In the genomic region with DNA sequence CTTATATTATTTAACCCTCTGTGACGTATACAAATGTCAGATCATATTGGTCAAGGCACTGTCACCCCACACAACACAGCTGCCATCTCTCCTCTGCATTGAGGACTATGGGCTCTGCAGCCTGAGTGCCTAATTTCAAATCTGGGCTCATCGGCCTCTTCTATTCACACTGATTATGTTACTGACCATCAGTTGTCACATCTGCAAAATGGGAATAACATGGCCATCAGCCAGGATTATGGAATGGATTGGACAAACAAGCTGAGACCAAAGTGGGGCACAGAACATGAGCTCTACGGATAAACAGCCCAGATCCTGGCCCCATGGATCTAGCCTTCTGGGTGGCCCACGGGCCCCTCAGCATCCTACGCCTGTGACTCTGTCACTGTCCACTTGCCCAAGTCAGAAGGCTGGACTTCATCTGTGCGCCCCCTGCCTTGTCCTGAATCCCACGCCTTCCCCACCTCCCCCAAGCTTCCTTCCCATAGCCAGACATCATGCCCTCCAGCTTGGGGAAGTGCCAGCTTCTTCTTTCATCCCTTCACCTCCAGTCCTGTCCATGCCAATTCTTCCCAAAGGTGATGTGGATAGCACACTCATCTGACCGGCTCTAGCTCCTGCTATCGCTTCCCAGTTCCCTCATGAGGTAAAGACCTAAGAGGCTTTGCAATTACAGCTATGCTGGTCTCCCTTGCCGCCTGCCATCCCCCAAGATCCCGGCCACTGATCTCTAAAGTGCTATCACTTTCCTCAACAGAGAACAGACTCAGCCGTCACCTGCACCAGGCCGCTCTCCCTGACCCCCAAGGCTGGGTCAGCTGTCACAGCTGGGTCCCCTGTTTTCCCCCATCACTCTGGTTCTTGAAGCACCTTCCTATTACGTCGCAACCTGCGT, we compare ENCODE assay signal across 8 cellular contexts. TPM values are rescaled to one million over a fixed set of nuclear protein-coding genes. Genes with fewer than 3 reads are reported as not detected.
A peak's percentile ranks its signal among the peaks of the same experiment; 100 is the strongest.
DNase-seq lines count a peak whose midpoint lies in the region; ATAC-seq and TF ChIP-seq lines count a peak whose summit lies in the region.

No MANE protein-coding gene starts in this region.

- H3K9me3 ChIP-seq in HAP-1 (no peaks in the 10 kb centered on the region), T-helper 17 cell (ENCODE audit: control insufficient read depth, low read length, poor library complexity, severe bottlenecking) (no peaks in the 10 kb centered on the region), gastroesophageal sphincter (no peaks in the 10 kb centered on the region), skeletal muscle tissue (ENCODE audit: control insufficient read depth in 3 of 3, low read length in 3 of 3) (no peaks in the 10 kb centered on the region)

- H3K4me1 Mint-ChIP-seq in T-helper 17 cell, result peaks cover 25% of the 10 kb centered on the region

- DNase-seq in HAP-1 (ENCODE audit: low spot score in 2 of 2), result no peak
- DNase-seq in T-helper 17 cell, result no peak
- no peak for DNase-seq in activated CD8-positive, alpha-beta memory T cell treated with anti-CD3 and anti-CD28 coated beads, Interleukin-2, amount 50 U/mL, for 48 hours

- TF ChIP-seq POLR2A in gastroesophageal sphincter (IDR thresholded peaks at IDR 0.05), result no peak

- WGBS in gastroesophageal sphincter (ENCODE audit: low coverage in 1 of 2), 2 donors, result 32 to 74% methylated on average over 3 to 12 of the region's 16 CpGs

- no peak for TF ChIP-seq CTCF in gastroesophageal sphincter (IDR thresholded peaks at IDR 0.05)

- H3K27ac Mint-ChIP-seq in T-helper 17 cell, result peak overlapping the region; percentile 95

- no peaks in the 10 kb centered on the region for H3K27me3 ChIP-seq in HAP-1 (ENCODE audit: low read depth)
- no peaks in the 10 kb centered on the region for H3K27me3 ChIP-seq in gastroesophageal sphincter
- H3K27me3 ChIP-seq in skeletal muscle tissue (ENCODE audit: control insufficient read depth in 3 of 3, insufficient read depth in 3 of 3, low read length in 3 of 3), result no peaks in the 10 kb centered on the region

- H3K27me3 Mint-ChIP-seq in T-helper 17 cell, result no peaks in the 10 kb centered on the region

- H3K27ac ChIP-seq in gastroesophageal sphincter, result peak overlapping the region in 3 of 4 donors; percentile 81 to 91 (median 90)
- H3K27ac ChIP-seq in skeletal muscle tissue (ENCODE audit: low read depth, low read length), result peak overlapping the region; percentile 83

- peaks cover 13% of the 10 kb centered on the region for H3K4me1 ChIP-seq in HAP-1
- peaks cover 4 to 33% (median 10%) of the 10 kb centered on the region in 3 donors for H3K4me1 ChIP-seq in gastroesophageal sphincter
- peaks cover 18 to 22% (median 22%) of the 10 kb centered on the region in 3 donors for H3K4me1 ChIP-seq in skeletal muscle tissue (ENCODE audit: control insufficient read depth in 3 of 3, insufficient read depth in 3 of 3, low read length in 3 of 3)

- ATAC-seq in T-helper 17 cell (no peak), gastroesophageal sphincter (no peak), GM18517 (IDR thresholded peaks at IDR 0.05; ENCODE audit: unreplicated experiment) (no peak), GM21528 (IDR thresholded peaks at IDR 0.05; ENCODE audit: low FRiP score, unreplicated experiment) (no peak), GM19467 (IDR thresholded peaks at IDR 0.05; ENCODE audit: unreplicated experiment) (no peak)

- H3K36me3 ChIP-seq in HAP-1 (replicated peaks), result peaks cover 41% of the 10 kb centered on the region
- peaks cover 0 to 31% of the 10 kb centered on the region in 2 donors for H3K36me3 ChIP-seq in gastroesophageal sphincter
- peaks cover 23 to 32% (median 27%) of the 10 kb centered on the region in 3 donors for H3K36me3 ChIP-seq in skeletal muscle tissue (ENCODE audit: control insufficient read depth in 3 of 3, insufficient read depth in 3 of 3, low read length in 3 of 3)

- H3K4me3 Mint-ChIP-seq in T-helper 17 cell, result peak overlapping the region; percentile 98

- peak overlapping the region; percentile 90 to 99 (median 93) for H3K9ac ChIP-seq in skeletal muscle tissue (ENCODE audit: low read depth in 1 of 3, low read length in 3 of 3)

- H3K36me3 Mint-ChIP-seq in T-helper 17 cell (ENCODE audit: low read depth), result peaks cover 3% of the 10 kb centered on the region

- no peak for TF ChIP-seq EP300 in gastroesophageal sphincter (IDR thresholded peaks at IDR 0.05)

- peak overlapping the region; percentile 100 for H3K4me3 ChIP-seq in HAP-1
- H3K4me3 ChIP-seq in gastroesophageal sphincter, result peak overlapping the region; percentile 85 to 96
- H3K4me3 ChIP-seq in skeletal muscle tissue (ENCODE audit: low read length in 3 of 3), result peak overlapping the region; percentile 97 to 100 (median 99)

- in situ Hi-C loops in HAP-1 (cut with MboI; ENCODE audit: low sequenced_read_pairs), result no loop called here

RNA-seq across cellular contexts. Expression of a gene that starts 0.9 kb away (rescaled TPM):
- total RNA-seq in T-helper 17 cell (10 to 100 TPM; 23.2 to 28.3 TPM), gastroesophageal sphincter (10 to 100 TPM; 32.2 to 36.1 (median 33.2) TPM), skeletal muscle tissue (49.1 TPM)

RNA-seq across cellular contexts. Expression of a gene that starts 5.8 kb away (rescaled TPM):
- 100 to 1,000 TPM; 418 to 472 TPM for total RNA-seq in T-helper 17 cell
- total RNA-seq in gastroesophageal sphincter, result 100 to 1,000 TPM; 218 to 410 (median 280) TPM
- 382 TPM for total RNA-seq in skeletal muscle tissue

RNA-seq across cellular contexts. Expression of a gene that starts 13.0 kb away (rescaled TPM):
- 10 to 100 TPM; 74.1 to 82.1 TPM for total RNA-seq in T-helper 17 cell
- total RNA-seq in gastroesophageal sphincter, result 100 to 1,000 TPM; 133 to 219 (median 158) TPM
- 57.9 TPM for total RNA-seq in skeletal muscle tissue

RNA-seq across cellular contexts. Expression of a gene that starts 13.5 kb away (rescaled TPM):
- total RNA-seq in T-helper 17 cell (under 1 TPM; 0.52 to 0.86 TPM), gastroesophageal sphincter (under 1 TPM in 1 of 4 donors, not detected in 3; 0.62 TPM), skeletal muscle tissue (not detected)

RNA-seq across cellular contexts. Expression of a gene that starts 24.4 kb away (rescaled TPM):
- 1 to 10 TPM; 6.9 to 8.3 TPM for total RNA-seq in T-helper 17 cell
- 10 to 100 TPM; 32.2 to 43.6 (median 36.9) TPM for total RNA-seq in gastroesophageal sphincter
- total RNA-seq in skeletal muscle tissue, result 21.4 TPM
